In the genomic region with DNA sequence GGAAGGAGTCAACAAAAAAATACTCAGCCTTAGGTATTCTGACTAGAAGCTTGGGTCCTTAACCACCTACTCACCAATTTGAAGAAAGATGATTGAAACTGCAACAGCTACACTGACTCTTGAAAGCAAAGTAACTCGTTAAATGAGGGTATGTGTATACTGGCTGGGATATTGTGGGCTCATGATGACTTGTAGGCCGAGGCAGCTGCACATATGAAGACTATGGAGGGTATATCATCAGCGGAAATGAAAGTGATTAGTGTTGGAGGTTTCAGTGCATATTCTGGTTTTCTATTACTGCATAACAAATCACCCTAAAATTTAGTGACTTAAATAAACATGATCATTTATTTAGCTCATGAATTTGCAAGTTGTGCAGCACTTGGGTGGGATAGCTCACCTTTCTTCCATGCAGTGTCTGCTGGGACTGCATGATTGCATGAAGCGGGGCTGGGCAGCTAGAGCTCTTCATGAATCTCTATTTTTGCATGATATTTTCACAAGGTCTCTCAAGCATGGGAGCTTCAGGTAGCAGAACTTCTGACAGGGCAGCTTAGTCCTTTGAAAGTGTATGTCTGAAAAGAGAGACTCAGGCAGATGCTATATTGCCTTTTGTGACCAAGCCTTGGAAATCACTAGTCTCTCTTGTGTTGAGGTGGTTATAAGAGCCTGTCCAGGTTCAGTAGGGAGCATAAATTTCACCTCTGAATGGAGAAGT, we compare ENCODE assay signal across 12 cellular contexts.
DNase-seq lines count a peak whose midpoint lies in the region; ATAC-seq and TF ChIP-seq lines count a peak whose summit lies in the region.
"Had no signal": no experiment of that assay in that cellular context is flagged by ENCODE, and none has a peak within 500 bp of the region (broad histone marks: within the 10 kb centered on the region; RNA-seq: fewer than 3 reads in every experiment).

No MANE protein-coding gene starts in this region.

- H3K36me3 Mint-ChIP-seq in Calu3 (ENCODE audit: insufficient read depth, unreplicated experiment), result peaks cover 10% of the 10 kb centered on the region

- CTCF ChIA-PET in Calu3 (lab: Charles Lee), result no interaction called here

- TF ChIP-seq CTCF in Calu3 (IDR thresholded peaks at IDR 0.05; ENCODE audit: unreplicated experiment), result no peak
- no peak for TF ChIP-seq CTCF in RWPE2 (IDR thresholded peaks at IDR 0.05; ENCODE audit: poor library complexity, severe bottlenecking)
- TF ChIP-seq CTCF in mucosa of descending colon (IDR thresholded peaks at IDR 0.05), result no peak

- peaks cover 53% of the 10 kb centered on the region for H3K4me1 ChIP-seq in RWPE2 (ENCODE audit: insufficient read depth, poor library complexity, severe bottlenecking)
- H3K4me1 ChIP-seq in mucosa of descending colon (ENCODE audit: low read depth), result peaks cover 54% of the 10 kb centered on the region

- ATAC-seq in GM19324 (IDR thresholded peaks at IDR 0.05; ENCODE audit: low FRiP score, unreplicated experiment) (peak; percentile 93), HG02943 (IDR thresholded peaks at IDR 0.05; ENCODE audit: low read depth, unreplicated experiment) (peak; percentile 95), RWPE2 (ENCODE audit: low read depth) (no peak), mucosa of descending colon (no peak)
- ATAC-seq: right cardiac atrium had no signal

- H3K27ac Mint-ChIP-seq in Calu3 (ENCODE audit: unreplicated experiment), result peak overlapping the region; percentile 86

- BruUV-seq in Calu3 (replicated peaks; lab: Mats Ljungman, UMichigan), result no TSS peak

- H3K36me3 ChIP-seq in RWPE2 (ENCODE audit: low read depth) (no peaks in the 10 kb centered on the region), mucosa of descending colon (ENCODE audit: low read depth) (no peaks in the 10 kb centered on the region)
- H3K36me3 ChIP-seq: cardiac muscle cell, tibial artery had no signal

- no peak overlapping the region for H3K4me3 Mint-ChIP-seq in Calu3 (ENCODE audit: low read depth, unreplicated experiment)
- H3K4me3 Mint-ChIP-seq: H9 had no signal

- H3K9me3 ChIP-seq in RWPE2 (ENCODE audit: severe bottlenecking) (no peaks in the 10 kb centered on the region), mucosa of descending colon (no peaks in the 10 kb centered on the region)
- H3K9me3 ChIP-seq: tibial artery had no signal

- DNase-seq in Calu3 (no peak), RWPE2 (ENCODE audit: low spot score) (no peak), mucosa of descending colon (no peak), cerebellar nuclear complex (lab: John Stamatoyannopoulos, UW) (no peak), NCI-H1694 (lab: John Stamatoyannopoulos, UW) (no peak)
- DNase-seq in activated CD4-positive, alpha-beta T cell treated with anti-CD3 and anti-CD28 coated beads, Interleukin-2, amount 50 U/mL, for 4 hours, result no peak
- DNase-seq: H9, right cardiac atrium, tibial artery had no signal

- H3K27me3 Mint-ChIP-seq in Calu3 (ENCODE audit: unreplicated experiment), result no peaks in the 10 kb centered on the region

- intact Hi-C loops in Calu3 (cut with micrococcal nuclease; ENCODE audit: unreplicated experiment) (loop anchor here (5.0 to 10.0 kb wide), 2 partner anchors 137 to 290 kb away; no protein-coding TSS in a partner anchor), mucosa of descending colon (cut with DNase I, micrococcal nuclease) (no loop called here)

- H3K27me3 ChIP-seq in RWPE2 (ENCODE audit: insufficient read depth, poor library complexity, severe bottlenecking), result no peaks in the 10 kb centered on the region
- H3K27me3 ChIP-seq: cardiac muscle cell, tibial artery had no signal

- H3K27ac ChIP-seq in RWPE2 (ENCODE audit: poor library complexity, severe bottlenecking), result peak overlapping the region; percentile 98
- H3K27ac ChIP-seq: cardiac muscle cell had no signal

- H3K4me3 ChIP-seq in RWPE2 (ENCODE audit: severe bottlenecking) (no peak overlapping the region), mucosa of descending colon (no peak overlapping the region)
- H3K4me3 ChIP-seq: cardiac muscle cell, tibial artery had no signal

- no peaks in the 10 kb centered on the region for H3K9me3 Mint-ChIP-seq in Calu3 (ENCODE audit: low read depth, unreplicated experiment)
- H3K9me3 Mint-ChIP-seq: H9 had no signal

- H3K4me1 Mint-ChIP-seq in Calu3 (ENCODE audit: low read depth, unreplicated experiment), result peaks cover 69% of the 10 kb centered on the region

Comparison
In these comparisons a context has a peak if more than half of its experiments do, and no peak if none do; other contexts are left out.
1. ATAC-seq: peak in GM19324 (single experiment) and HG02943 (single experiment); none in RWPE2 (single experiment) and mucosa of descending colon (single experiment).